ENCODE assay signal across 21 cellular contexts in genomic region chr4:154516320-154516719, GRCh38. TPM values are rescaled to one million over a fixed set of nuclear protein-coding genes. Genes with fewer than 3 reads are reported as not detected.
A peak's percentile ranks its signal among the peaks of the same experiment; 100 is the strongest.
DNase-seq lines count a peak whose midpoint lies in the region; ATAC-seq and TF ChIP-seq lines count a peak whose summit lies in the region.
"Had no signal": no experiment of that assay in that cellular context is flagged by ENCODE, and none has a peak within 500 bp of the region (broad histone marks: within the 10 kb centered on the region; RNA-seq: fewer than 3 reads in every experiment).

No MANE protein-coding gene starts in this region.

- H3K27ac ChIP-seq in SJCRH30: no peak overlapping the region
- H3K27ac ChIP-seq: BLaER1 had no signal

- H3K4me1 ChIP-seq in neuron (ENCODE audit: insufficient read depth, low read length): peaks cover 57% of the 10 kb centered on the region
- H3K4me1 ChIP-seq in SJCRH30: no peaks in the 10 kb centered on the region
- H3K4me1 ChIP-seq: BLaER1 had no signal

- no peak for ATAC-seq in natural killer cell treated with Interleukin-12 subunit alpha and Interleukin-12 subunit beta and Interleukin-15 and Interleukin-18, amount 100 ng/mL, for 72 hours
- ATAC-seq in SK-N-SH treated with all-trans-retinoic acid at 6 μM for 48 hours: no peak

- DNase-seq in Ammon's horn (ENCODE audit: low spot score) (peak; percentile 42), medulla oblongata (ENCODE audit: extremely low spot score) (peak; percentile 47), DMS53 (lab: John Stamatoyannopoulos, UW) (no peak), SJCRH30 (no peak)
- no peak for DNase-seq in natural killer cell treated with Interleukin-12 subunit alpha and Interleukin-12 subunit beta and Interleukin-15 and Interleukin-18, amount 100 ng/mL, for 72 hours (ENCODE audit: low spot score)
- DNase-seq: CD8-positive, alpha-beta memory T cell; DND-41; GF-D8; HCEC 1CT; NCI-H1092 treated with DMSO at 0.1 percent for 48 hours; NCI-H2081 treated with DMSO at 0.1 percent for 48 hours; NCI-H69; NK-92 treated with Interleukin-12 subunit alpha and Interleukin-12 subunit beta, amount 100 ng/mL, for 24 hours; OCI-M1 had no signal

- H3K36me3 ChIP-seq in neuron (ENCODE audit: insufficient read depth, low read length) (no peaks in the 10 kb centered on the region), SJCRH30 (no peaks in the 10 kb centered on the region)
- H3K36me3 ChIP-seq: BLaER1 had no signal

- peak overlapping the region; percentile 31 for H2AFZ ChIP-seq in neuron (ENCODE audit: low read depth, low read length)

- H3K9me3 Mint-ChIP-seq in brain: no peaks in the 10 kb centered on the region
- no peaks in the 10 kb centered on the region for H3K9me3 Mint-ChIP-seq in natural killer cell treated with Interleukin-12 subunit alpha and Interleukin-12 subunit beta and Interleukin-15 and Interleukin-18, amount 100 ng/mL, for 72 hours

- H3K4me3 ChIP-seq in neuron (ENCODE audit: low read length) (no peak overlapping the region), SJCRH30 (no peak overlapping the region)
- H3K4me3 ChIP-seq: BLaER1 had no signal

- peak overlapping the region in 3 of 5 experiments; percentile 28 to 71 (median 52) for H3K27ac Mint-ChIP-seq in brain
- H3K27ac Mint-ChIP-seq in natural killer cell treated with Interleukin-12 subunit alpha and Interleukin-12 subunit beta and Interleukin-15 and Interleukin-18, amount 100 ng/mL, for 72 hours: no peak overlapping the region
- H3K27ac Mint-ChIP-seq: CD8-positive, alpha-beta memory T cell had no signal

- peaks cover 24% of the 10 kb centered on the region for H3K27me3 Mint-ChIP-seq in brain
- H3K27me3 Mint-ChIP-seq in natural killer cell treated with Interleukin-12 subunit alpha and Interleukin-12 subunit beta and Interleukin-15 and Interleukin-18, amount 100 ng/mL, for 72 hours: peaks cover 14 to 40% of the 10 kb centered on the region in 2 donors

- H3K27me3 ChIP-seq in neuron (ENCODE audit: insufficient read depth, low read length) (no peaks in the 10 kb centered on the region), SJCRH30 (no peaks in the 10 kb centered on the region)
- H3K27me3 ChIP-seq: BLaER1 had no signal

- H3K4me3 Mint-ChIP-seq in brain: peak overlapping the region in 1 of 5 experiments; percentile 34
- H3K4me3 Mint-ChIP-seq in natural killer cell treated with Interleukin-12 subunit alpha and Interleukin-12 subunit beta and Interleukin-15 and Interleukin-18, amount 100 ng/mL, for 72 hours: no peak overlapping the region
- H3K4me3 Mint-ChIP-seq: CD8-positive, alpha-beta memory T cell had no signal

- no peaks in the 10 kb centered on the region for H3K9me3 ChIP-seq in neuron (ENCODE audit: low read length)
- H3K9me3 ChIP-seq in SJCRH30 (replicated peaks): no peaks in the 10 kb centered on the region

- no peaks in the 10 kb centered on the region for H3K36me3 Mint-ChIP-seq in brain
- no peaks in the 10 kb centered on the region for H3K36me3 Mint-ChIP-seq in natural killer cell treated with Interleukin-12 subunit alpha and Interleukin-12 subunit beta and Interleukin-15 and Interleukin-18, amount 100 ng/mL, for 72 hours
- H3K36me3 Mint-ChIP-seq: CD8-positive, alpha-beta memory T cell had no signal

- TF ChIP-seq CTCF in brain (conservative IDR thresholded peaks at IDR 0.05): no peak

- H3K4me1 Mint-ChIP-seq in brain: peaks cover 71% of the 10 kb centered on the region
- H3K4me1 Mint-ChIP-seq in natural killer cell treated with Interleukin-12 subunit alpha and Interleukin-12 subunit beta and Interleukin-15 and Interleukin-18, amount 100 ng/mL, for 72 hours (ENCODE audit: low read depth in 2 of 2): no peaks in the 10 kb centered on the region
- H3K4me1 Mint-ChIP-seq: CD8-positive, alpha-beta memory T cell had no signal

TF ChIP-seq in SK-N-SH treated with all-trans-retinoic acid at 6 μM for 48 hours, 23 proteins besides CTCF, POLR2A, EP300 and RAD21:
- TF ChIP-seq OSR1 (CRISPR knock-in tag; IDR thresholded peaks at IDR 0.05) (no peak), TSHZ2 (CRISPR knock-in tag; IDR thresholded peaks at IDR 0.05) (no peak), TOX (CRISPR knock-in tag; IDR thresholded peaks at IDR 0.05; ENCODE audit: borderline replicate concordance) (no peak), CSRNP3 (CRISPR knock-in tag; IDR thresholded peaks at IDR 0.05) (no peak)

RNA-seq across cellular contexts. Expression of gene DCHS2, which starts 24.7 kb away (rescaled TPM):
- polyA plus RNA-seq in brain (ENCODE audit: insufficient read depth, low read depth, low replicate concordance): 0.41 TPM
- total RNA-seq in natural killer cell treated with Interleukin-12 subunit alpha and Interleukin-12 subunit beta and Interleukin-15 and Interleukin-18, amount 100 ng/mL, for 72 hours: not detected
- total RNA-seq in SJCRH30 (2014; rRNA removed; shearing (Covaris generic)): 0.30 and 0.45 TPM in 2 replicates
- total RNA-seq: A172, RPMI7951 had no signal
- polyA plus RNA-seq: CD8-positive, alpha-beta memory T cell had no signal

RNA-seq across cellular contexts. Expression of gene PLRG1, which starts 33.9 kb away (rescaled TPM):
- 21.8 TPM for polyA plus RNA-seq in brain (ENCODE audit: insufficient read depth, low read depth, low replicate concordance)
- total RNA-seq in natural killer cell treated with Interleukin-12 subunit alpha and Interleukin-12 subunit beta and Interleukin-15 and Interleukin-18, amount 100 ng/mL, for 72 hours: 100 to 1,000 TPM in 1 of 2 donors, 10 to 100 TPM in 1; 84.5 to 109 TPM
- 38.6 and 43.7 TPM in 2 replicates for total RNA-seq in SJCRH30 (2014; rRNA removed; shearing (Covaris generic))

RNA-seq across cellular contexts. Expression of gene FGB, which starts 46.5 kb away (rescaled TPM):
- 2.1 TPM for polyA plus RNA-seq in brain (ENCODE audit: insufficient read depth, low read depth, low replicate concordance)
- not detected for total RNA-seq in natural killer cell treated with Interleukin-12 subunit alpha and Interleukin-12 subunit beta and Interleukin-15 and Interleukin-18, amount 100 ng/mL, for 72 hours
- not detected in 2 replicates for total RNA-seq in SJCRH30 (2014; rRNA removed; shearing (Covaris generic))
- total RNA-seq: A172; CD8-positive, alpha-beta memory T cell; MCF 10A; RPMI7951 had no signal
- polyA plus RNA-seq: CD8-positive, alpha-beta memory T cell had no signal

Comparison
In these comparisons a context has a peak if more than half of its experiments do, and no peak if none do; other contexts are left out.
1. DNase-seq: peak in Ammon's horn (single experiment) and medulla oblongata (single experiment); none in natural killer cell treated with Interleukin-12 subunit alpha and Interleukin-12 subunit beta and Interleukin-15 and Interleukin-18, amount 100 ng/mL, for 72 hours (single experiment), DMS53 (single experiment) and SJCRH30 (0 of 2).
2. H3K27ac Mint-ChIP-seq: peak in brain (3 of 5); none in natural killer cell treated with Interleukin-12 subunit alpha and Interleukin-12 subunit beta and Interleukin-15 and Interleukin-18, amount 100 ng/mL, for 72 hours (0 of 2).